ENCODE assay signal across 2 cellular contexts in the genomic region with DNA sequence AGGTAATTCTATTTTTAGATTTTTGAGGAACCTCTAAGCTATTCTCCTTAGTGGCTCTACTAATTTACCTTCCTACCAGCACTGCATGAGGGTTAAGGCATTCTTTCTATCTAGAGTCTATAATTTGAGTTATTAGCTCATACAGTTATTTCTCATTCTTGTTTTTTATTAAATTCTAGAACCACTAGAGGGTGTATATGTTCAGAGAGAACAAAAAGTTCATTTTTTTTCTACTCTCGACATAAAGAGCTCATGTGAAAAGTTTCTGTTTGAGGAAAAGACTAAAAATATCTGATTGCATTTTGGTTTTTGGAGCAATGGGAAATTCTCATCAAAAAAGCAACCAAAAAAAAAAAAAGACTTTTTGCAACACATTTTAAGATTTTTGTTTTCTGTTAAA.
TF ChIP-seq lines count a peak whose summit lies in the region.

No MANE protein-coding gene starts in this region.

TF ChIP-seq in SK-N-SH, 30 proteins besides CTCF, POLR2A, EP300 and RAD21 (continued from another document):
- TF ChIP-seq, protein P1, sequence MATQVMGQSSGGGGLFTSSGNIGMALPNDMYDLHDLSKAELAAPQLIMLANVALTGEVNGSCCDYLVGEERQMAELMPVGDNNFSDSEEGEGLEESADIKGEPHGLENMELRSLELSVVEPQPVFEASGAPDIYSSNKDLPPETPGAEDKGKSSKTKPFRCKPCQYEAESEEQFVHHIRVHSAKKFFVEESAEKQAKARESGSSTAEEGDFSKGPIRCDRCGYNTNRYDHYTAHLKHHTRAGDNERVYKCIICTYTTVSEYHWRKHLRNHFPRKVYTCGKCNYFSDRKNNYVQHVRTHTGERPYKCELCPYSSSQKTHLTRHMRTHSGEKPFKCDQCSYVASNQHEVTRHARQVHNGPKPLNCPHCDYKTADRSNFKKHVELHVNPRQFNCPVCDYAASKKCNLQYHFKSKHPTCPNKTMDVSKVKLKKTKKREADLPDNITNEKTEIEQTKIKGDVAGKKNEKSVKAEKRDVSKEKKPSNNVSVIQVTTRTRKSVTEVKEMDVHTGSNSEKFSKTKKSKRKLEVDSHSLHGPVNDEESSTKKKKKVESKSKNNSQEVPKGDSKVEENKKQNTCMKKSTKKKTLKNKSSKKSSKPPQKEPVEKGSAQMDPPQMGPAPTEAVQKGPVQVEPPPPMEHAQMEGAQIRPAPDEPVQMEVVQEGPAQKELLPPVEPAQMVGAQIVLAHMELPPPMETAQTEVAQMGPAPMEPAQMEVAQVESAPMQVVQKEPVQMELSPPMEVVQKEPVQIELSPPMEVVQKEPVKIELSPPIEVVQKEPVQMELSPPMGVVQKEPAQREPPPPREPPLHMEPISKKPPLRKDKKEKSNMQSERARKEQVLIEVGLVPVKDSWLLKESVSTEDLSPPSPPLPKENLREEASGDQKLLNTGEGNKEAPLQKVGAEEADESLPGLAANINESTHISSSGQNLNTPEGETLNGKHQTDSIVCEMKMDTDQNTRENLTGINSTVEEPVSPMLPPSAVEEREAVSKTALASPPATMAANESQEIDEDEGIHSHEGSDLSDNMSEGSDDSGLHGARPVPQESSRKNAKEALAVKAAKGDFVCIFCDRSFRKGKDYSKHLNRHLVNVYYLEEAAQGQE (IDR thresholded peaks at IDR 0.05; ENCODE audit: low read depth, low read length), result no peak
- TF ChIP-seq, protein P2, sequence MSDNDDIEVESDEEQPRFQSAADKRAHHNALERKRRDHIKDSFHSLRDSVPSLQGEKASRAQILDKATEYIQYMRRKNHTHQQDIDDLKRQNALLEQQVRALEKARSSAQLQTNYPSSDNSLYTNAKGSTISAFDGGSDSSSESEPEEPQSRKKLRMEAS (IDR thresholded peaks at IDR 0.05; ENCODE audit: low read depth), result no peak
- TF ChIP-seq SMC3 (IDR thresholded peaks at IDR 0.05; ENCODE audit: low read depth, low read length) (no peak), TCF12 (IDR thresholded peaks at IDR 0.05) (no peak), JUND (IDR thresholded peaks at IDR 0.05) (no peak), POLR2AphosphoS5 (IDR thresholded peaks at IDR 0.05; ENCODE audit: low read depth, low read length) (no peak), FOXM1 (IDR thresholded peaks at IDR 0.05; ENCODE audit: low read depth) (no peak), NFIC (IDR thresholded peaks at IDR 0.05; ENCODE audit: borderline replicate concordance) (no peak)
- TF ChIP-seq, protein P3, sequence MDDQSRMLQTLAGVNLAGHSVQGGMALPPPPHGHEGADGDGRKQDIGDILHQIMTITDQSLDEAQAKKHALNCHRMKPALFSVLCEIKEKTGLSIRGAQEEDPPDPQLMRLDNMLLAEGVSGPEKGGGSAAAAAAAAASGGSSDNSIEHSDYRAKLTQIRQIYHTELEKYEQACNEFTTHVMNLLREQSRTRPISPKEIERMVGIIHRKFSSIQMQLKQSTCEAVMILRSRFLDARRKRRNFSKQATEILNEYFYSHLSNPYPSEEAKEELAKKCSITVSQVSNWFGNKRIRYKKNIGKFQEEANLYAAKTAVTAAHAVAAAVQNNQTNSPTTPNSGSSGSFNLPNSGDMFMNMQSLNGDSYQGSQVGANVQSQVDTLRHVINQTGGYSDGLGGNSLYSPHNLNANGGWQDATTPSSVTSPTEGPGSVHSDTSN (IDR thresholded peaks at IDR 0.05), result no peak
TF ChIP-seq in SK-N-SH: peak in this region for 0.

TF ChIP-seq in SK-N-SH treated with all-trans-retinoic acid at 6 μM for 48 hours, 23 proteins besides CTCF, POLR2A, EP300 and RAD21 (continued from another document):
- TF ChIP-seq, protein P4, sequence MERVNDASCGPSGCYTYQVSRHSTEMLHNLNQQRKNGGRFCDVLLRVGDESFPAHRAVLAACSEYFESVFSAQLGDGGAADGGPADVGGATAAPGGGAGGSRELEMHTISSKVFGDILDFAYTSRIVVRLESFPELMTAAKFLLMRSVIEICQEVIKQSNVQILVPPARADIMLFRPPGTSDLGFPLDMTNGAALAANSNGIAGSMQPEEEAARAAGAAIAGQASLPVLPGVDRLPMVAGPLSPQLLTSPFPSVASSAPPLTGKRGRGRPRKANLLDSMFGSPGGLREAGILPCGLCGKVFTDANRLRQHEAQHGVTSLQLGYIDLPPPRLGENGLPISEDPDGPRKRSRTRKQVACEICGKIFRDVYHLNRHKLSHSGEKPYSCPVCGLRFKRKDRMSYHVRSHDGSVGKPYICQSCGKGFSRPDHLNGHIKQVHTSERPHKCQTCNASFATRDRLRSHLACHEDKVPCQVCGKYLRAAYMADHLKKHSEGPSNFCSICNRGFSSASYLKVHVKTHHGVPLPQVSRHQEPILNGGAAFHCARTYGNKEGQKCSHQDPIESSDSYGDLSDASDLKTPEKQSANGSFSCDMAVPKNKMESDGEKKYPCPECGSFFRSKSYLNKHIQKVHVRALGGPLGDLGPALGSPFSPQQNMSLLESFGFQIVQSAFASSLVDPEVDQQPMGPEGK (CRISPR knock-in tag; IDR thresholded peaks at IDR 0.05; ENCODE audit: borderline replicate concordance), result no peak
- TF ChIP-seq ARNTL (CRISPR knock-in tag; IDR thresholded peaks at IDR 0.05; ENCODE audit: borderline replicate concordance, low read depth) (no peak), SNAI2 (CRISPR knock-in tag; IDR thresholded peaks at IDR 0.05) (no peak), ZNF565 (CRISPR knock-in tag; conservative IDR thresholded peaks at IDR 0.05; ENCODE audit: low read depth) (no peak), GLIS3 (CRISPR knock-in tag; IDR thresholded peaks at IDR 0.05) (no peak), TOX (CRISPR knock-in tag; IDR thresholded peaks at IDR 0.05; ENCODE audit: borderline replicate concordance) (no peak)
- TF ChIP-seq, protein P5, sequence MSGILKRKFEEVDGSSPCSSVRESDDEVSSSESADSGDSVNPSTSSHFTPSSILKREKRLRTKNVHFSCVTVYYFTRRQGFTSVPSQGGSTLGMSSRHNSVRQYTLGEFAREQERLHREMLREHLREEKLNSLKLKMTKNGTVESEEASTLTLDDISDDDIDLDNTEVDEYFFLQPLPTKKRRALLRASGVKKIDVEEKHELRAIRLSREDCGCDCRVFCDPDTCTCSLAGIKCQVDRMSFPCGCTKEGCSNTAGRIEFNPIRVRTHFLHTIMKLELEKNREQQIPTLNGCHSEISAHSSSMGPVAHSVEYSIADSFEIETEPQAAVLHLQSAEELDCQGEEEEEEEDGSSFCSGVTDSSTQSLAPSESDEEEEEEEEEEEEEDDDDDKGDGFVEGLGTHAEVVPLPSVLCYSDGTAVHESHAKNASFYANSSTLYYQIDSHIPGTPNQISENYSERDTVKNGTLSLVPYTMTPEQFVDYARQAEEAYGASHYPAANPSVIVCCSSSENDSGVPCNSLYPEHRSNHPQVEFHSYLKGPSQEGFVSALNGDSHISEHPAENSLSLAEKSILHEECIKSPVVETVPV (CRISPR knock-in tag; IDR thresholded peaks at IDR 0.05), result no peak
